Comparison of ENCODE assay signal across 1 cellular context in genomic region chr22:36383110-36383581, GRCh38.
TF ChIP-seq lines count a peak whose summit lies in the region.

No MANE protein-coding gene starts in this region.

TF ChIP-seq in SK-N-SH, 30 proteins besides CTCF, POLR2A, EP300 and RAD21 (continued from another document):
- TF ChIP-seq PBX3 (IDR thresholded peaks at IDR 0.05) (peak; percentile 59; the same call in 1 of the 2 replicates), ELF1 (IDR thresholded peaks at IDR 0.05) (no peak), CHD2 (IDR thresholded peaks at IDR 0.05; ENCODE audit: low read length, partially characterized antibody) (no peak), USF2 (IDR thresholded peaks at IDR 0.05; ENCODE audit: borderline replicate concordance, low read depth, low read length) (no peak), NFIC (IDR thresholded peaks at IDR 0.05; ENCODE audit: borderline replicate concordance) (peak; percentile 81), RXRA (IDR thresholded peaks at IDR 0.05; ENCODE audit: borderline replicate concordance, low read depth) (peak; percentile 76; the same call in 1 of the 2 replicates), RFX5 (IDR thresholded peaks at IDR 0.05; ENCODE audit: low read length) (no peak), MEF2A (IDR thresholded peaks at IDR 0.05; ENCODE audit: borderline replicate concordance, low read depth) (no peak), FOXM1 (IDR thresholded peaks at IDR 0.05; ENCODE audit: low read depth) (no peak), FOSL2 (IDR thresholded peaks at IDR 0.05; ENCODE audit: borderline replicate concordance, low read depth) (no peak), JUND (IDR thresholded peaks at IDR 0.05) (0 out of 2 replicates have a peak, but pooled peaks have one; percentile 34), SMC3 (IDR thresholded peaks at IDR 0.05; ENCODE audit: low read depth, low read length) (no peak)
- TF ChIP-seq, protein P1, sequence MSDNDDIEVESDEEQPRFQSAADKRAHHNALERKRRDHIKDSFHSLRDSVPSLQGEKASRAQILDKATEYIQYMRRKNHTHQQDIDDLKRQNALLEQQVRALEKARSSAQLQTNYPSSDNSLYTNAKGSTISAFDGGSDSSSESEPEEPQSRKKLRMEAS (IDR thresholded peaks at IDR 0.05; ENCODE audit: low read depth): peak; percentile 69
